ENCODE assay signal across 8 cellular contexts in genomic region chr12:120439646-120440247, GRCh38. TPM values are rescaled to one million over a fixed set of nuclear protein-coding genes. Genes with fewer than 3 reads are reported as not detected.
DNase-seq lines count a peak whose midpoint lies in the region; ATAC-seq and TF ChIP-seq lines count a peak whose summit lies in the region.

No MANE protein-coding gene starts in this region.

- peaks cover 58% of the 10 kb centered on the region for H3K79me2 ChIP-seq in HCT116 (ENCODE audit: insufficient read depth, low read length)

- no peak overlapping the region for H3K9ac ChIP-seq in HCT116 (ENCODE audit: low read length)

- POLR2A ChIA-PET in HCT116 (lab: Charles Lee) = no interaction called here

- CTCF ChIA-PET in HCT116 (lab: Charles Lee) = no interaction called here

- H3K9me3 ChIP-seq in HCT116 (ENCODE audit: control insufficient read depth in 1 of 2, insufficient read depth in 1 of 2, low read depth in 1 of 2, low read length in 2 of 2) (no peaks in the 10 kb centered on the region), mucosa of descending colon (no peaks in the 10 kb centered on the region)

- RAD21 ChIA-PET in HCT116 (lab: Charles Lee; ENCODE audit: low non-redundant PET in 1 of 2, low total read pairs in 2 of 2, uncharacterized antibody in 2 of 2, unreplicated experiment in 2 of 2) = no interaction called here

- intact Hi-C loops in HCT116 (cut with micrococcal nuclease) = loop anchor here (1.0 to 10.0 kb wide), 4 partner anchors 83 to 205 kb away; partner anchors contain the start of gene CABP1
- intact Hi-C loops in mucosa of descending colon (cut with DNase I, micrococcal nuclease) = no loop called here

- BruUV-seq in HCT116 (replicated peaks; lab: Mats Ljungman, UMichigan) = no TSS peak

- no peaks in the 10 kb centered on the region for H3K27me3 ChIP-seq in HCT116 (ENCODE audit: insufficient read depth, low read length)

- H3K4me3 ChIP-seq in HCT116 (replicated peaks in 1 of 2; ENCODE audit: low read depth in 1 of 2, low read length in 2 of 2) (peak overlapping the region; percentile 5 to 24; a peak in 3 of 4 replicates), mucosa of descending colon (no peak overlapping the region)

- H3K4me1 ChIP-seq in HCT116 (ENCODE audit: control insufficient read depth in 1 of 2, insufficient read depth in 2 of 2, low read length in 2 of 2) (peaks cover 9 to 22% of the 10 kb centered on the region in 2 experiments), mucosa of descending colon (ENCODE audit: low read depth) (peaks cover 17% of the 10 kb centered on the region)

- H3K36me3 ChIP-seq in HCT116 (ENCODE audit: control insufficient read depth in 1 of 2, insufficient read depth in 2 of 2, low read length in 2 of 2) (peaks cover 21 to 35% of the 10 kb centered on the region in 2 experiments), mucosa of descending colon (ENCODE audit: low read depth) (no peaks in the 10 kb centered on the region)

- TF ChIP-seq CTCF in HCT116 (IDR thresholded peaks at IDR 0.05 in 2 of 3, conservative IDR thresholded peaks at IDR 0.05 in 1 of 3; ENCODE audit: borderline replicate concordance in 1 of 3, insufficient read depth in 1 of 3, low read depth in 2 of 3, low read length in 2 of 3) = peak; percentile 64 to 90 (median 78)
- peak; percentile 43 for TF ChIP-seq CTCF in mucosa of descending colon (IDR thresholded peaks at IDR 0.05)

- H4K20me1 ChIP-seq in HCT116 (ENCODE audit: insufficient read depth) = peaks cover 8% of the 10 kb centered on the region; the same call in 1 of the 2 replicates

- ATAC-seq in HCT116 (peak; percentile 67), mucosa of descending colon (peak; percentile 41), GM18907 (IDR thresholded peaks at IDR 0.05; ENCODE audit: unreplicated experiment) (no peak)

- peak; percentile 71 for TF ChIP-seq RAD21 in HCT116 (IDR thresholded peaks at IDR 0.05; ENCODE audit: low read depth)

- peak overlapping the region; percentile 83 for H3K4me2 ChIP-seq in HCT116 (ENCODE audit: low read length)

- H3K27ac ChIP-seq in HCT116 (ENCODE audit: low read depth, low read length) = peak overlapping the region; percentile 1; the same call in 1 of the 2 replicates

- H2AFZ ChIP-seq in HCT116 (ENCODE audit: low read depth, low read length, poor library complexity, severe bottlenecking) = no peak overlapping the region

- TF ChIP-seq POLR2A in HCT116 (IDR thresholded peaks at IDR 0.05; ENCODE audit: borderline replicate concordance, extremely low read depth, insufficient read depth, insufficient read length) = no peak

- DNase-seq in AML-193 (lab: John Stamatoyannopoulos, UW) (peak; percentile 44 to 63), HCT116 (ENCODE audit: low read depth, low spot score) (peak; percentile 59), NCI-H82 treated with DMSO at 0.1 percent for 48 hours (lab: John Stamatoyannopoulos, UW; ENCODE audit: unreplicated experiment) (peak; percentile 14), mucosa of descending colon (peak in 2 of 3 donors; percentile 44 to 80)
- peak; percentile 52 to 56 for DNase-seq in activated CD8-positive, alpha-beta memory T cell treated with anti-CD3 and anti-CD28 coated beads for 1 hour (ENCODE audit: extremely low read depth in 1 of 2, low read depth in 1 of 2)
- peak; percentile 75 for DNase-seq in effector CD8-positive, alpha-beta T cell (lab: John Stamatoyannopoulos, UW)
- DNase-seq in stimulated activated CD8-positive, alpha-beta memory T cell treated with anti-CD3 and anti-CD28 coated beads, Interleukin-7, amount 100 ng/mL, for 24 hours (ENCODE audit: low read depth) = peak; percentile 40

- H3K9me2 ChIP-seq in HCT116 (ENCODE audit: insufficient read depth) = no peaks in the 10 kb centered on the region

TF ChIP-seq in HCT116, 20 proteins besides CTCF, POLR2A, EP300 and RAD21:
- no peak; the same call in 1 of the 2 replicates for TF ChIP-seq CEBPB (IDR thresholded peaks at IDR 0.05; ENCODE audit: low read depth)
- 0 out of 2 replicates have a peak, but pooled peaks have one; percentile 12 for TF ChIP-seq EGR1 (IDR thresholded peaks at IDR 0.05; ENCODE audit: low read depth)
- TF ChIP-seq ZBTB33 (IDR thresholded peaks at IDR 0.05; ENCODE audit: extremely low read depth, insufficient replicate concordance, low read length) = no peak
TF ChIP-seq in HCT116: peak in this region for 1.

RNA-seq across cellular contexts. Expression of gene COX6A1, which starts 1.8 kb away (rescaled TPM):
- 464 TPM for total RNA-seq in HCT116 (2021; ENCODE audit: unreplicated experiment)
- 823 and 895 TPM in 2 replicates for polyA plus RNA-seq in HCT116 (2012)
- total RNA-seq in mucosa of descending colon = 100 to 1,000 TPM; 509 to 899 (median 865) TPM

RNA-seq across cellular contexts. Expression of gene TRIAP1, which starts 6.4 kb away (rescaled TPM):
- total RNA-seq in HCT116 (2021; ENCODE audit: unreplicated experiment) (40.3 TPM), mucosa of descending colon (10 to 100 TPM; 14.9 to 16.7 (median 16.3) TPM)
- 26.2 and 31.0 TPM in 2 replicates for polyA plus RNA-seq in HCT116 (2012)

RNA-seq across cellular contexts. Expression of gene GATC, which starts 6.5 kb away (rescaled TPM):
- total RNA-seq in HCT116 (2021; ENCODE audit: unreplicated experiment) (48.7 TPM), mucosa of descending colon (10 to 100 TPM; 20.6 to 29.5 (median 26.8) TPM)
- 10.8 and 11.3 TPM in 2 replicates for polyA plus RNA-seq in HCT116 (2012)

RNA-seq across cellular contexts. Expression of gene SRSF9, which starts 29.8 kb away (rescaled TPM):
- 297 TPM for total RNA-seq in HCT116 (2021; ENCODE audit: unreplicated experiment)
- 280 and 293 TPM in 2 replicates for polyA plus RNA-seq in HCT116 (2012)
- total RNA-seq in mucosa of descending colon = 100 to 1,000 TPM; 117 to 140 (median 139) TPM

RNA-seq across cellular contexts. Expression of gene DYNLL1, which starts 56.2 kb away (rescaled TPM):
- 243 TPM for total RNA-seq in HCT116 (2021; ENCODE audit: unreplicated experiment)
- 237 and 321 TPM in 2 replicates for polyA plus RNA-seq in HCT116 (2012)
- 100 to 1,000 TPM; 309 to 343 (median 309) TPM for total RNA-seq in mucosa of descending colon

Comparison
In these comparisons a context has a peak if more than half of its experiments do, and no peak if none do; other contexts are left out.
1. DNase-seq: peak in every context shown above with its lines; median percentile 75 in effector CD8-positive, alpha-beta T cell; 62 in mucosa of descending colon; 59 in HCT116; 54 in activated CD8-positive, alpha-beta memory T cell treated with anti-CD3 and anti-CD28 coated beads for 1 hour; 54 in AML-193; 40 in stimulated activated CD8-positive, alpha-beta memory T cell treated with anti-CD3 and anti-CD28 coated beads, Interleukin-7, amount 100 ng/mL, for 24 hours; 14 in NCI-H82 treated with DMSO at 0.1 percent for 48 hours.